Comparison of ENCODE assay signal across 1 cellular context in genomic region chr9:128902351-128903078, GRCh38.
TF ChIP-seq lines count a peak whose summit lies in the region.

No MANE protein-coding gene starts in this region.

TF ChIP-seq in H1, 55 proteins besides CTCF, POLR2A, EP300 and RAD21:
- TF ChIP-seq TCF12 (IDR thresholded peaks at IDR 0.05; ENCODE audit: low read depth, low read length): no peak
